Comparison of ENCODE assay signal across 8 cellular contexts in genomic region chr1:48677306-48678287, GRCh38.
DNase-seq lines count a peak whose midpoint lies in the region; ATAC-seq and TF ChIP-seq lines count a peak whose summit lies in the region.

No MANE protein-coding gene starts in this region.

- no peaks in the 10 kb centered on the region for H3K36me3 ChIP-seq in SK-N-SH (replicated peaks in 1 of 2; ENCODE audit: control insufficient read depth in 1 of 2, insufficient read depth in 2 of 2, low read length in 1 of 2)
- H3K36me3 ChIP-seq in colonic mucosa, result no peaks in the 10 kb centered on the region
- H3K36me3 ChIP-seq in liver (ENCODE audit: control insufficient read depth in 4 of 4, insufficient read depth in 3 of 4, low read depth in 1 of 4, low read length in 3 of 4), result no peaks in the 10 kb centered on the region

- H3K4me1 Mint-ChIP-seq in H9, result peaks cover 29 to 37% of the 10 kb centered on the region in 2 experiments
- H3K4me1 Mint-ChIP-seq in stimulated activated memory B cell treated with anti-CD40 and anti-IgM and Interleukin-4, amounts not matched to agents 10 μg/mL and 1 μg/mL and 100 μg/mL, for 72 hours, result peaks cover 31% of the 10 kb centered on the region

- H3K4me2 ChIP-seq in H9 (ENCODE audit: insufficient read depth, insufficient read length, low read length) (no peak overlapping the region), SK-N-SH (no peak overlapping the region)

- no peak overlapping the region for H3T11ph ChIP-seq in H9 (ENCODE audit: low read length)

- no peaks in the 10 kb centered on the region for H3K79me1 ChIP-seq in H9 (ENCODE audit: insufficient read depth, low read depth, low read length, poor library complexity, severe bottlenecking)

- no peaks in the 10 kb centered on the region for H3K9me2 ChIP-seq in SK-N-SH

- intact Hi-C loops in colonic mucosa (cut with DNase I), result loop anchor here (5.0 kb wide), 2 partner anchors 140 to 1670 kb away; no protein-coding TSS in a partner anchor

- no peak for TF ChIP-seq EP300 in SK-N-SH (IDR thresholded peaks at IDR 0.05; ENCODE audit: borderline replicate concordance in 1 of 2, low read depth in 1 of 2, low read length in 1 of 2)

- DNase-seq in GM04504 (ENCODE audit: low read depth) (peak; percentile 20), H9 (peak; percentile 79), NCI-H1105 treated with DMSO at 0.1 percent for 48 hours (lab: John Stamatoyannopoulos, UW) (peak; percentile 56), SK-N-SH (peak; percentile 82), colonic mucosa (peak; percentile 53)

- ATAC-seq in stimulated activated memory B cell treated with anti-CD40 and anti-IgM and Interleukin-4, amounts not matched to agents 10 μg/mL and 1 μg/mL and 100 μg/mL, for 72 hours, result peak; percentile 74
- no peak for ATAC-seq in GM18873 (IDR thresholded peaks at IDR 0.05; ENCODE audit: low FRiP score, unreplicated experiment)

- TF ChIP-seq RAD21 in SK-N-SH (IDR thresholded peaks at IDR 0.05; ENCODE audit: low read length) (peak; percentile 74), liver (IDR thresholded peaks at IDR 0.05) (peak; percentile 80 to 82)

- no peak overlapping the region for H2BK12ac ChIP-seq in H9 (ENCODE audit: insufficient read length, low read depth, low read length)

- TF ChIP-seq CTCF in H9 (conservative IDR thresholded peaks at IDR 0.05) (peak; percentile 89), SK-N-SH (IDR thresholded peaks at IDR 0.05) (peak; percentile 77), colonic mucosa (IDR thresholded peaks at IDR 0.05) (peak; percentile 58), liver (IDR thresholded peaks at IDR 0.05; ENCODE audit: low read depth, low read length, missing input control) (peak; percentile 78)

- no peaks in the 10 kb centered on the region for H3K9me3 Mint-ChIP-seq in H9
- H3K9me3 Mint-ChIP-seq in stimulated activated memory B cell treated with anti-CD40 and anti-IgM and Interleukin-4, amounts not matched to agents 10 μg/mL and 1 μg/mL and 100 μg/mL, for 72 hours, result no peaks in the 10 kb centered on the region

- H3K9ac ChIP-seq in H9 (ENCODE audit: extremely low read depth, insufficient read length, low read length) (no peak overlapping the region), SK-N-SH (no peak overlapping the region), colonic mucosa (ENCODE audit: low read depth in 2 of 2, low read length in 2 of 2) (no peak overlapping the region), liver (ENCODE audit: low read depth in 1 of 2, low read length in 2 of 2) (no peak overlapping the region)

- H4K20me1 ChIP-seq in H9 (ENCODE audit: control insufficient read depth, insufficient read depth, insufficient read length) (no peaks in the 10 kb centered on the region), SK-N-SH (ENCODE audit: insufficient read depth) (no peaks in the 10 kb centered on the region)

- no peak overlapping the region for H3K4me3 Mint-ChIP-seq in H9
- H3K4me3 Mint-ChIP-seq in stimulated activated memory B cell treated with anti-CD40 and anti-IgM and Interleukin-4, amounts not matched to agents 10 μg/mL and 1 μg/mL and 100 μg/mL, for 72 hours, result peak overlapping the region; percentile 52

- POLR2A ChIA-PET in SK-N-SH (lab: Yijun Ruan, JAX), result interaction anchor here (0.6 to 1.5 kb wide), 2 partner anchors 94 to 100 kb away, joined by 3 to 4 read pairs; partner anchors contain the start of gene BEND5

- no peak overlapping the region for H3K27ac ChIP-seq in H9 (ENCODE audit: insufficient read length, low read depth, low read length)
- no peak overlapping the region for H3K27ac ChIP-seq in SK-N-SH (ENCODE audit: low read depth in 2 of 2, low read length in 1 of 2)
- H3K27ac ChIP-seq in colonic mucosa, result no peak overlapping the region
- H3K27ac ChIP-seq in liver (ENCODE audit: low read depth in 1 of 2, low read length in 2 of 2), result peak overlapping the region; percentile 52 to 85

- no peak overlapping the region for H4K91ac ChIP-seq in H9 (ENCODE audit: insufficient read length, low read depth, low read length)

- H2BK20ac ChIP-seq in H9 (ENCODE audit: low read depth, low read length, poor library complexity, severe bottlenecking), result no peak overlapping the region

- H3K27me3 ChIP-seq in H9 (ENCODE audit: insufficient read depth, low read length) (no peaks in the 10 kb centered on the region), SK-N-SH (ENCODE audit: insufficient read depth) (no peaks in the 10 kb centered on the region), colonic mucosa (no peaks in the 10 kb centered on the region), liver (ENCODE audit: control insufficient read depth in 4 of 4, insufficient read depth in 4 of 4, low read length in 3 of 4) (no peaks in the 10 kb centered on the region)

- WGBS in H9 (ENCODE audit: extremely low coverage, insufficient read length, low lambda C conversion rate), result no CpG with 5 or more reads among the region's 22 CpGs
- 48% methylated on average over 9 of the region's 22 CpGs for WGBS in SK-N-SH (ENCODE audit: low lambda C conversion rate)
- 50% methylated on average over 22 of the region's 22 CpGs for WGBS in liver

- peaks cover 17% of the 10 kb centered on the region for H3K27me3 Mint-ChIP-seq in H9 (ENCODE audit: low read depth)
- H3K27me3 Mint-ChIP-seq in stimulated activated memory B cell treated with anti-CD40 and anti-IgM and Interleukin-4, amounts not matched to agents 10 μg/mL and 1 μg/mL and 100 μg/mL, for 72 hours, result peaks cover 41% of the 10 kb centered on the region

- H3F3A ChIP-seq in SK-N-SH (replicated peaks; ENCODE audit: insufficient read depth), result no peaks in the 10 kb centered on the region

- H2AFZ ChIP-seq in H9 (ENCODE audit: low read length) (no peak overlapping the region), SK-N-SH (ENCODE audit: low read depth) (no peak overlapping the region)

- H3K27ac Mint-ChIP-seq in H9, result peak overlapping the region in 1 of 3 experiments; percentile 18; a peak in 1 of 7 replicates
- H3K27ac Mint-ChIP-seq in stimulated activated memory B cell treated with anti-CD40 and anti-IgM and Interleukin-4, amounts not matched to agents 10 μg/mL and 1 μg/mL and 100 μg/mL, for 72 hours, result peak overlapping the region; percentile 73

- H3K56ac ChIP-seq in H9 (ENCODE audit: insufficient read length, low read depth, low read length), result no peak overlapping the region

- no peaks in the 10 kb centered on the region for H3K23me2 ChIP-seq in H9 (ENCODE audit: insufficient read length, low read depth, low read length, poor library complexity, severe bottlenecking)

- peaks cover 5% of the 10 kb centered on the region; the same call in 1 of the 2 replicates for H3K4me1 ChIP-seq in H9 (ENCODE audit: insufficient read depth, low read length)
- peaks cover 0 to 4% of the 10 kb centered on the region in 2 experiments; a peak in 1 of 4 replicates for H3K4me1 ChIP-seq in SK-N-SH (ENCODE audit: control insufficient read depth in 1 of 2, insufficient read depth in 2 of 2, low read depth in 1 of 2, low read length in 1 of 2)
- H3K4me1 ChIP-seq in colonic mucosa, result no peaks in the 10 kb centered on the region
- peaks cover 29 to 47% (median 41%) of the 10 kb centered on the region in 4 donors for H3K4me1 ChIP-seq in liver (ENCODE audit: control insufficient read depth in 4 of 4, insufficient read depth in 4 of 4, low read length in 3 of 4)

- no peaks in the 10 kb centered on the region for H3K36me3 Mint-ChIP-seq in H9 (ENCODE audit: insufficient read depth in 1 of 3, low read depth in 3 of 3)
- no peaks in the 10 kb centered on the region for H3K36me3 Mint-ChIP-seq in stimulated activated memory B cell treated with anti-CD40 and anti-IgM and Interleukin-4, amounts not matched to agents 10 μg/mL and 1 μg/mL and 100 μg/mL, for 72 hours

- H3K4me3 ChIP-seq in SK-N-SH (ENCODE audit: low read depth in 2 of 2, low read length in 1 of 2), result no peak overlapping the region
- no peak overlapping the region for H3K4me3 ChIP-seq in colonic mucosa
- H3K4me3 ChIP-seq in liver (ENCODE audit: low read depth in 1 of 3, low read length in 3 of 3), result no peak overlapping the region

- CTCF ChIA-PET in SK-N-SH (lab: Yijun Ruan, JAX), result interaction anchor here (0.5 to 13.2 kb wide), 63 partner anchors 9 to 1695 kb away, joined by 3 to 162 read pairs (median 4); partner anchors contain the start of gene ELAVL4

- H3K4ac ChIP-seq in H9 (ENCODE audit: low read depth, low read length), result no peak overlapping the region

- no peak overlapping the region for H2BK5ac ChIP-seq in H9 (ENCODE audit: insufficient read length, low read length)

- no peak overlapping the region for H3K23ac ChIP-seq in H9 (ENCODE audit: insufficient read length, low read depth, low read length)

- H2BK120ac ChIP-seq in H9 (ENCODE audit: low read depth, low read length, poor library complexity, severe bottlenecking), result no peak overlapping the region

- no peak overlapping the region for H4K8ac ChIP-seq in H9 (replicated peaks; ENCODE audit: insufficient read length, low read depth, low read length)

- no peak overlapping the region for H3K14ac ChIP-seq in H9 (ENCODE audit: insufficient read depth, low read length)

- no peak overlapping the region for H3K18ac ChIP-seq in H9 (ENCODE audit: insufficient read length, low read depth, low read length)

- no peak overlapping the region for H4K5ac ChIP-seq in H9 (ENCODE audit: insufficient read length, low read depth, low read length)

- no peaks in the 10 kb centered on the region for H3K79me2 ChIP-seq in H9 (ENCODE audit: insufficient read depth, low read length)
- H3K79me2 ChIP-seq in SK-N-SH (ENCODE audit: insufficient read depth), result no peaks in the 10 kb centered on the region

- no peak overlapping the region for H2BK15ac ChIP-seq in H9 (ENCODE audit: low read depth, low read length)

- H3K9me3 ChIP-seq in H9 (ENCODE audit: control insufficient read depth, low read depth, low read length) (no peaks in the 10 kb centered on the region), SK-N-SH (no peaks in the 10 kb centered on the region), colonic mucosa (no peaks in the 10 kb centered on the region), liver (ENCODE audit: control insufficient read depth in 4 of 4, low read length in 3 of 4) (no peaks in the 10 kb centered on the region)

- H2AK5ac ChIP-seq in H9 (ENCODE audit: insufficient read length, low read length), result no peak overlapping the region

TF ChIP-seq in SK-N-SH, 30 proteins besides CTCF, POLR2A, EP300 and RAD21:
- peak; percentile 81 for TF ChIP-seq SMC3 (IDR thresholded peaks at IDR 0.05; ENCODE audit: low read depth, low read length)
- no peak for TF ChIP-seq TAF1 (IDR thresholded peaks at IDR 0.05; ENCODE audit: borderline replicate concordance, low read depth, low read length)

TF ChIP-seq in liver, 16 proteins besides CTCF, POLR2A, EP300 and RAD21 (continues in another document):
- no peak for TF ChIP-seq NR2F2 (IDR thresholded peaks at IDR 0.05)
- peak; percentile 51 to 80 for TF ChIP-seq RXRA (IDR thresholded peaks at IDR 0.05)
- TF ChIP-seq HNF4A (conservative IDR thresholded peaks at IDR 0.05), result peak; percentile 72 to 87

Comparison
In these comparisons a context has a peak if more than half of its experiments do, and no peak if none do; other contexts are left out.
1. DNase-seq: peak in every context shown above with its lines; median percentile 82 in SK-N-SH; 79 in H9; 56 in NCI-H1105 treated with DMSO at 0.1 percent for 48 hours; 53 in colonic mucosa; 20 in GM04504.
2. H3K27ac ChIP-seq: peak in liver (2 of 2); none in H9 (single experiment), SK-N-SH (0 of 2) and colonic mucosa (single experiment).
3. Peak in every context shown above with its lines, with median percentiles within 50 percentile points of each other: CTCF ChIP-seq.